ENCODE assay signal across 8 cellular contexts in genomic region chr21:43728467-43729390, GRCh38. TPM values are rescaled to one million over a fixed set of nuclear protein-coding genes. Genes with fewer than 3 reads are reported as not detected.
A peak's percentile ranks its signal among the peaks of the same experiment; 100 is the strongest.
DNase-seq lines count a peak whose midpoint lies in the region; ATAC-seq, FAIRE-seq and TF ChIP-seq lines count a peak whose summit lies in the region.

No MANE protein-coding gene starts in this region.

- TF ChIP-seq RAD21 in A549 (conservative IDR thresholded peaks at IDR 0.05 in 1 of 2, IDR thresholded peaks at IDR 0.05 in 1 of 2), result 0 out of 5 replicates have a peak, but pooled peaks of 1 of the 2 experiments have one; percentile 22

- ATAC-seq in A549 (peak; percentile 77 to 78), GM18858 (IDR thresholded peaks at IDR 0.05; ENCODE audit: unreplicated experiment) (peak; percentile 48), HG03095 (IDR thresholded peaks at IDR 0.05; ENCODE audit: unreplicated experiment) (peak; percentile 46)

- no peak for FAIRE-seq in A549 (lab: Jason Lieb, UNC)

- DNase-seq in A549 (ENCODE audit: low read depth in 1 of 2, low spot score in 1 of 2), result peak; percentile 68 to 88
- peak; percentile 38 for DNase-seq in NCI-H510A treated with DMSO at 0.1 percent for 48 hours (lab: John Stamatoyannopoulos, UW)
- DNase-seq in activated CD4-positive, alpha-beta T cell treated with anti-CD3 and anti-CD28 coated beads, Interleukin-2, amount 50 U/mL, for 24 hours (ENCODE audit: low read depth in 1 of 2, low spot score in 1 of 2), result peak; percentile 53 to 73
- DNase-seq in dedifferentiated amniotic fluid mesenchymal stem cell (ENCODE audit: extremely low spot score), result peak; percentile 94
- DNase-seq in left kidney (ENCODE audit: low read depth, low spot score), result peak; percentile 97
- DNase-seq in stimulated activated CD4-positive, alpha-beta T cell treated with anti-CD3 and anti-CD28 coated beads, Interleukin-1b, Interleukin-23, amount 100 ng/mL, for 24 hours (ENCODE audit: low read depth in 4 of 4, low spot score in 1 of 4), result peak; percentile 44 to 78 (median 56)

- peak overlapping the region; percentile 98 to 99 for H3K27ac ChIP-seq in A549

- 32% methylated on average over 16 of the region's 59 CpGs for WGBS in A549 (ENCODE audit: missing lambda C conversion rate)

- CTCF ChIA-PET in A549 (lab: Yijun Ruan, JAX), result interaction anchor here (0.6 to 2.5 kb wide), 13 partner anchors 9 to 83 kb away, joined by 3 to 15 read pairs (median 4); partner anchors contain the start of gene PDXK

- H3K9me3 ChIP-seq in A549, result no peaks in the 10 kb centered on the region

- TF ChIP-seq CTCF in A549 (IDR thresholded peaks at IDR 0.05), result no peak

- POLR2A ChIA-PET in A549 (lab: Yijun Ruan, JAX), result interaction anchor here (0.7 to 3.1 kb wide), 10 partner anchors 9 to 395 kb away, joined by 3 to 18 read pairs (median 4); partner anchors contain the start of genes PDXK and RRP1

- peak overlapping the region; percentile 93 for H3K4me2 ChIP-seq in A549

- TF ChIP-seq EP300 in A549 (IDR thresholded peaks at IDR 0.05), result peak; percentile 64 to 79; a peak in 3 of 5 replicates

- no peak; the same call in 1 of the 2 replicates for TF ChIP-seq POLR2A in A549 (IDR thresholded peaks at IDR 0.05; ENCODE audit: low read length)

- peaks cover 95% of the 10 kb centered on the region for H3K4me1 ChIP-seq in A549

- H3K4me3 ChIP-seq in A549, result peak overlapping the region; percentile 44

TF ChIP-seq in A549, 52 proteins besides CTCF, POLR2A, EP300 and RAD21 (continues in another document):
- no peak for TF ChIP-seq HOXB13 (CRISPR knock-in tag; IDR thresholded peaks at IDR 0.05; ENCODE audit: low read depth)
- no peak for TF ChIP-seq HDAC2 (IDR thresholded peaks at IDR 0.05)
- no peak for TF ChIP-seq RFX5 (IDR thresholded peaks at IDR 0.05)
- no peak for TF ChIP-seq HEYL (CRISPR knock-in tag; IDR thresholded peaks at IDR 0.05)
- peak; percentile 81 for TF ChIP-seq PBX3 (IDR thresholded peaks at IDR 0.05)
- TF ChIP-seq USF2 (IDR thresholded peaks at IDR 0.05), result peak; percentile 88
- TF ChIP-seq BCL3 (IDR thresholded peaks at IDR 0.05), result peak; percentile 62; the same call in 2 of the 3 replicates
- no peak; the same call in 1 of the 2 replicates for TF ChIP-seq RARB (CRISPR knock-in tag; IDR thresholded peaks at IDR 0.05)
- no peak for TF ChIP-seq REST (IDR thresholded peaks at IDR 0.05)
- no peak for TF ChIP-seq TFCP2L1 (CRISPR knock-in tag; IDR thresholded peaks at IDR 0.05)
- TF ChIP-seq NPAS2 (CRISPR knock-in tag; IDR thresholded peaks at IDR 0.05; ENCODE audit: borderline replicate concordance), result peak; percentile 75
- TF ChIP-seq MAFK (IDR thresholded peaks at IDR 0.05; ENCODE audit: partially characterized antibody), result no peak
- TF ChIP-seq TP53 (CRISPR knock-in tag; IDR thresholded peaks at IDR 0.05), result no peak
- peak; percentile 89 for TF ChIP-seq E2F6 (IDR thresholded peaks at IDR 0.05; ENCODE audit: borderline replicate concordance, low read depth)
- no peak for TF ChIP-seq CHD4 (IDR thresholded peaks at IDR 0.05; ENCODE audit: borderline replicate concordance)
- peak; percentile 88 for TF ChIP-seq GATA3 (IDR thresholded peaks at IDR 0.05; ENCODE audit: borderline replicate concordance)
- TF ChIP-seq FOSL2 (IDR thresholded peaks at IDR 0.05), result peak; percentile 64
- peak; percentile 94 for TF ChIP-seq FOSL2 (CRISPR knock-in tag; IDR thresholded peaks at IDR 0.05)
- peak; percentile 47 to 86; a peak in 3 of 5 replicates for TF ChIP-seq JUN (IDR thresholded peaks at IDR 0.05)
- no peak for TF ChIP-seq HES2 (IDR thresholded peaks at IDR 0.05)
- TF ChIP-seq MAZ (IDR thresholded peaks at IDR 0.05; ENCODE audit: borderline replicate concordance, low read depth, low read length), result no peak
- no peak for TF ChIP-seq NR3C1 (IDR thresholded peaks at IDR 0.05)
- no peak; a peak in 1 of 4 replicates for TF ChIP-seq CEBPB (IDR thresholded peaks at IDR 0.05)
- no peak for TF ChIP-seq SREBF2 (IDR thresholded peaks at IDR 0.05)
- no peak for TF ChIP-seq CBX8 (IDR thresholded peaks at IDR 0.05)
- no peak for TF ChIP-seq EHMT2 (IDR thresholded peaks at IDR 0.05; ENCODE audit: low read depth)
- 0 out of 2 replicates have a peak, but pooled peaks have one; percentile 1 for TF ChIP-seq POLR2AphosphoS2 (conservative IDR thresholded peaks at IDR 0.05; ENCODE audit: low read length)
- peak; percentile 86 for TF ChIP-seq MYC (IDR thresholded peaks at IDR 0.05; ENCODE audit: borderline replicate concordance, low read length)
- TF ChIP-seq PHF8 (IDR thresholded peaks at IDR 0.05; ENCODE audit: borderline replicate concordance, low read depth), result no peak

RNA-seq across cellular contexts. Expression of gene PDXK, which starts 9.8 kb away (rescaled TPM):
- polyA plus RNA-seq in A549 (2011; rRNA removed) (252 and 292 TPM in 2 replicates), A549 (2017; fragmentation: RNase III; extraction: RNeasy Plus Mini Kit Qiagen cat#74134 plus additional on column Dnase treatment) (189 to 220 TPM (median 214 TPM) in 3 replicates)
- 331 and 370 TPM in 2 replicates for polyA plus RNA-seq in A549 (2012; cell fraction: cytosol; rRNA removed)
- 322 and 326 TPM in 2 replicates for polyA plus RNA-seq in A549 (2012; cell fraction: nucleus; rRNA removed)
- polyA minus RNA-seq in A549 (2011; rRNA and poly(A)+ RNA removed), result 336 and 363 TPM in 2 replicates

RNA-seq across cellular contexts. Expression of gene CSTB, which starts 47.4 kb away (rescaled TPM):
- polyA plus RNA-seq in A549 (2011; rRNA removed) (42.9 and 51.5 TPM in 2 replicates), A549 (2017; fragmentation: RNase III; extraction: RNeasy Plus Mini Kit Qiagen cat#74134 plus additional on column Dnase treatment) (94.1 to 102 TPM (median 101 TPM) in 3 replicates)
- 90.6 and 103 TPM in 2 replicates for polyA plus RNA-seq in A549 (2012; cell fraction: cytosol; rRNA removed)
- polyA plus RNA-seq in A549 (2012; cell fraction: nucleus; rRNA removed), result 29.1 and 41.0 TPM in 2 replicates
- polyA minus RNA-seq in A549 (2011; rRNA and poly(A)+ RNA removed), result 16.5 and 23.7 TPM in 2 replicates

Comparison
In these comparisons a context has a peak if more than half of its experiments do, and no peak if none do; other contexts are left out.
1. Peak in every context shown above with its lines: DNase-seq, ATAC-seq, H3K4me3 ChIP-seq and H3K27ac ChIP-seq.
2. DNase-seq: peak in every context shown above with its lines; median percentile 97 in left kidney; 94 in dedifferentiated amniotic fluid mesenchymal stem cell; 78 in A549; 63 in activated CD4-positive, alpha-beta T cell treated with anti-CD3 and anti-CD28 coated beads, Interleukin-2, amount 50 U/mL, for 24 hours; 56 in stimulated activated CD4-positive, alpha-beta T cell treated with anti-CD3 and anti-CD28 coated beads, Interleukin-1b, Interleukin-23, amount 100 ng/mL, for 24 hours; 38 in NCI-H510A treated with DMSO at 0.1 percent for 48 hours.